Comparison of ENCODE assay signal across 15 cellular contexts in the genomic region with DNA sequence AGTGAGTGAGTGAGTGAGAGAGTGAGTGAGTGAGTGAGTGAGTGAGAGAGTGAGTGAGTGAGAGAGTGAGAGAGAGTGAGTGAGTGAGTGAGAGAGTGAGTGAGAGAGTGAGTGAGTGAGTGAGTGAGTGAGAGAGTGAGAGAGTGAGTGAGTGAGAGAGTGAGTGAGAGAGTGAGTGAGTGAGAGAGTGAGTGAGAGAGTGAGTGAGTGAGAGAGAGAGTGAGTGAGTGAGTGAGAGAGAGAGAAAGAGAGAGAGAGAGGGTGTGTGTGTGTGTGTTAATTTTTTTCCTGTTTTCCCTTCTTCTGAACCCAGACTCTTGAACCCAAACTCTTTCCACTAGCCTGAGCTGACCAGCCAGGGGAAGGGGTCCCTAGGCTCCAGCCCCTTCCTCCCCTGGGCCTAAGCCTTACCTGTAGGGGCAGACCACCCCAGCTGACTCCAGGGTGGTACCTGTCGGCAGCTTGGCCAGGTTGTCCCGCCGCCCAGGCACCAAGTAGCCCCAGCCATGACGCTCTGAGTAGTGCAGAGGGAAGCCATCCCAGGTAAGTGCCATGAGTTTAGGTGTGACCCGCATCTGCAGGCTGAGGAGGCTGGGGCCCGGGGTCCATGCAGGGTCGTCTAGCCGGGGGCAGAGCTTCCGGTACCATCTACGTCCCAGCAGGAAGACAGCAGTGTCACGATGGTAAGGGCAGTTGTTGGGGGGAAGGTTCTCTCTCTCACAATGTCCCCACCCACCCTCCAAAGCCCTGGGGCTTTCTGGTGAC. TPM values are rescaled to one million over a fixed set of nuclear protein-coding genes. Genes with fewer than 3 reads are reported as not detected.
DNase-seq lines count a peak whose midpoint lies in the region; ATAC-seq and TF ChIP-seq lines count a peak whose summit lies in the region.
"Had no signal": no experiment of that assay in that cellular context is flagged by ENCODE, and none has a peak within 500 bp of the region (broad histone marks: within the 10 kb centered on the region; RNA-seq: fewer than 3 reads in every experiment).

No MANE protein-coding gene starts in this region.

- TF ChIP-seq CTCF in DND-41 (IDR thresholded peaks at IDR 0.05; ENCODE audit: borderline replicate concordance, extremely low read depth, low read length, poor library complexity, severe bottlenecking) = no peak
- no peak for TF ChIP-seq CTCF in endothelial cell (IDR thresholded peaks at IDR 0.05; ENCODE audit: unreplicated experiment)

- peaks cover 6% of the 10 kb centered on the region for H3K36me3 Mint-ChIP-seq in activated naive CD8-positive, alpha-beta T cell
- H3K36me3 Mint-ChIP-seq in activated naive CD8-positive, alpha-beta T cell treated with anti-CD3 and anti-CD28 coated beads, Interleukin-2, amount 50 U/mL, for 24 hours (ENCODE audit: low read depth) = peaks cover 46% of the 10 kb centered on the region
- H3K36me3 Mint-ChIP-seq in activated CD4-positive, alpha-beta memory T cell treated with anti-CD3 and anti-CD28 coated beads, Interleukin-2, amount 10 ng/mL, durations not matched to agents 7 days and 5 days (ENCODE audit: low read depth) = peaks cover 93% of the 10 kb centered on the region
- H3K36me3 Mint-ChIP-seq in endothelial cell (ENCODE audit: low read depth, unreplicated experiment) = peaks cover 56% of the 10 kb centered on the region

- no peaks in the 10 kb centered on the region for H3K27me3 Mint-ChIP-seq in activated naive CD8-positive, alpha-beta T cell
- H3K27me3 Mint-ChIP-seq in activated naive CD8-positive, alpha-beta T cell treated with anti-CD3 and anti-CD28 coated beads, Interleukin-2, amount 50 U/mL, for 24 hours = no peaks in the 10 kb centered on the region
- no peaks in the 10 kb centered on the region for H3K27me3 Mint-ChIP-seq in activated CD4-positive, alpha-beta memory T cell treated with anti-CD3 and anti-CD28 coated beads, Interleukin-2, amount 10 ng/mL, durations not matched to agents 7 days and 5 days
- H3K27me3 Mint-ChIP-seq in endothelial cell (ENCODE audit: unreplicated experiment) = peaks cover 6% of the 10 kb centered on the region

- H3K9me3 Mint-ChIP-seq in activated naive CD8-positive, alpha-beta T cell (ENCODE audit: low read depth) = no peaks in the 10 kb centered on the region
- H3K9me3 Mint-ChIP-seq in activated naive CD8-positive, alpha-beta T cell treated with anti-CD3 and anti-CD28 coated beads, Interleukin-2, amount 50 U/mL, for 24 hours = no peaks in the 10 kb centered on the region
- H3K9me3 Mint-ChIP-seq in activated CD4-positive, alpha-beta memory T cell treated with anti-CD3 and anti-CD28 coated beads, Interleukin-2, amount 10 ng/mL, durations not matched to agents 7 days and 5 days = no peaks in the 10 kb centered on the region
- H3K9me3 Mint-ChIP-seq in endothelial cell (ENCODE audit: unreplicated experiment) = no peaks in the 10 kb centered on the region

- peak overlapping the region; percentile 27; the same call in 1 of the 2 replicates for H3K27ac ChIP-seq in DND-41 (ENCODE audit: low read length)

- H2AFZ ChIP-seq in DND-41 (ENCODE audit: low read depth, low read length) = no peak overlapping the region

- H3K4me3 Mint-ChIP-seq in activated naive CD8-positive, alpha-beta T cell = no peak overlapping the region
- H3K4me3 Mint-ChIP-seq in activated naive CD8-positive, alpha-beta T cell treated with anti-CD3 and anti-CD28 coated beads, Interleukin-2, amount 50 U/mL, for 24 hours = no peak overlapping the region
- no peak overlapping the region for H3K4me3 Mint-ChIP-seq in activated CD4-positive, alpha-beta memory T cell treated with anti-CD3 and anti-CD28 coated beads, Interleukin-2, amount 10 ng/mL, durations not matched to agents 7 days and 5 days
- H3K4me3 Mint-ChIP-seq in endothelial cell (ENCODE audit: unreplicated experiment) = peak overlapping the region; percentile 61

- peak overlapping the region; percentile 50 for H3K27ac Mint-ChIP-seq in activated naive CD8-positive, alpha-beta T cell
- no peak overlapping the region for H3K27ac Mint-ChIP-seq in activated naive CD8-positive, alpha-beta T cell treated with anti-CD3 and anti-CD28 coated beads, Interleukin-2, amount 50 U/mL, for 24 hours
- H3K27ac Mint-ChIP-seq in activated CD4-positive, alpha-beta memory T cell treated with anti-CD3 and anti-CD28 coated beads, Interleukin-2, amount 10 ng/mL, durations not matched to agents 7 days and 5 days = peak overlapping the region; percentile 61
- H3K27ac Mint-ChIP-seq in endothelial cell (ENCODE audit: unreplicated experiment) = peak overlapping the region; percentile 67

- H3K9ac ChIP-seq in DND-41 (ENCODE audit: low read depth, low read length) = no peak overlapping the region

- H3K36me3 ChIP-seq in DND-41 (ENCODE audit: insufficient read depth, low read length) = peaks cover 100% of the 10 kb centered on the region

- no peak for DNase-seq in activated naive CD8-positive, alpha-beta T cell treated with anti-CD3 and anti-CD28 coated beads, Interleukin-2, amount 50 U/mL, for 24 hours
- no peak for DNase-seq in DND-41
- DNase-seq in activated CD4-positive, alpha-beta memory T cell treated with anti-CD3 and anti-CD28 coated beads, Interleukin-2, amount 10 ng/mL, durations not matched to agents 7 days and 5 days = no peak
- DNase-seq in endothelial cell (ENCODE audit: low spot score) = no peak
- no peak for DNase-seq in NCI-H748 (lab: John Stamatoyannopoulos, UW; ENCODE audit: unreplicated experiment)
- DNase-seq: ACHN, DMS 273 treated with DMSO at 0.1 percent for 48 hours, NCI-H1436 treated with DMSO at 0.1 percent for 48 hours, NCI-H2081 treated with DMSO at 0.1 percent for 48 hours, NCI-H2227 treated with DMSO at 0.1 percent for 48 hours, NCI-H526 treated with DMSO at 0.1 percent for 48 hours, PC-3 had no signal

- H3K4me3 ChIP-seq in DND-41 (ENCODE audit: low read depth in 1 of 2, low read length in 2 of 2) = no peak overlapping the region

- H3K4me1 Mint-ChIP-seq in activated naive CD8-positive, alpha-beta T cell (ENCODE audit: low read depth) = peaks cover 20% of the 10 kb centered on the region
- peaks cover 13% of the 10 kb centered on the region for H3K4me1 Mint-ChIP-seq in activated naive CD8-positive, alpha-beta T cell treated with anti-CD3 and anti-CD28 coated beads, Interleukin-2, amount 50 U/mL, for 24 hours
- peaks cover 23% of the 10 kb centered on the region for H3K4me1 Mint-ChIP-seq in activated CD4-positive, alpha-beta memory T cell treated with anti-CD3 and anti-CD28 coated beads, Interleukin-2, amount 10 ng/mL, durations not matched to agents 7 days and 5 days
- H3K4me1 Mint-ChIP-seq in endothelial cell (ENCODE audit: unreplicated experiment) = peaks cover 9% of the 10 kb centered on the region

- peaks cover 60% of the 10 kb centered on the region for H3K4me1 ChIP-seq in DND-41 (ENCODE audit: insufficient read depth, low read length)

- no peak for ATAC-seq in activated naive CD8-positive, alpha-beta T cell treated with anti-CD3 and anti-CD28 coated beads, Interleukin-2, amount 50 U/mL, for 24 hours
- ATAC-seq in DND-41 (ENCODE audit: insufficient read depth, low read depth) (no peak), GM19463 (IDR thresholded peaks at IDR 0.05; ENCODE audit: unreplicated experiment) (no peak), HG02759 (IDR thresholded peaks at IDR 0.05; ENCODE audit: unreplicated experiment) (no peak)
- ATAC-seq: PC-3 had no signal

- H3K4me2 ChIP-seq in DND-41 (ENCODE audit: insufficient read depth, low read length) = peak overlapping the region; percentile 17

- POLR2A ChIA-PET in activated CD4-positive, alpha-beta memory T cell treated with anti-CD3 and anti-CD28 coated beads, Interleukin-2, amount 10 ng/mL, durations not matched to agents 7 days and 5 days (lab: Charles Lee) = interaction anchor here (2.5 to 14.2 kb wide), 3 partner anchors 5 to 10 kb away, joined by 7 to 156 read pairs (median 156); partner anchors contain the start of gene POLG

- CTCF ChIA-PET in activated CD4-positive, alpha-beta memory T cell treated with anti-CD3 and anti-CD28 coated beads, Interleukin-2, amount 10 ng/mL, durations not matched to agents 7 days and 5 days (lab: Charles Lee) = no interaction called here

- peaks cover 98% of the 10 kb centered on the region for H3K79me2 ChIP-seq in DND-41 (ENCODE audit: insufficient read depth, low read length)

- H3K9me3 ChIP-seq in DND-41 (ENCODE audit: insufficient read depth, low read length, severe bottlenecking) = no peaks in the 10 kb centered on the region

- H4K20me1 ChIP-seq in DND-41 (ENCODE audit: insufficient read depth, low read length) = peaks cover 98% of the 10 kb centered on the region

- no peaks in the 10 kb centered on the region for H3K27me3 ChIP-seq in DND-41 (ENCODE audit: insufficient read depth, low read length, poor library complexity)

RNA-seq across cellular contexts. Expression of gene POLG, which starts 9.4 kb away (rescaled TPM):
- total RNA-seq in activated CD4-positive, alpha-beta memory T cell treated with anti-CD3 and anti-CD28 coated beads, Interleukin-2, amount 10 ng/mL, durations not matched to agents 7 days and 5 days = 100 to 1,000 TPM; 106 to 109 TPM
- total RNA-seq in endothelial cell (ENCODE audit: unreplicated experiment) = 64.5 TPM
